1 cellular context compared by ENCODE assay signal in genomic region chr19:6521718-6522646, GRCh38.
TF ChIP-seq lines count a peak whose summit lies in the region.

No MANE protein-coding gene starts in this region.

TF ChIP-seq in K562, 482 proteins besides CTCF, POLR2A, EP300 and RAD21 (continued from another document):
- TF ChIP-seq BHLHE40 (IDR thresholded peaks at IDR 0.05; ENCODE audit: low read length) (peak; percentile 76), TFAP4 (CRISPR knock-in tag; IDR thresholded peaks at IDR 0.05; ENCODE audit: borderline replicate concordance) (peak; percentile 86; the same call in 1 of the 2 replicates), ZNF436 (CRISPR knock-in tag; IDR thresholded peaks at IDR 0.05) (peak; percentile 94), ZNF79 (CRISPR knock-in tag; IDR thresholded peaks at IDR 0.05; ENCODE audit: low read depth) (no peak), ELF4 (CRISPR knock-in tag; IDR thresholded peaks at IDR 0.05) (no peak), FOXA1 (IDR thresholded peaks at IDR 0.05; ENCODE audit: borderline replicate concordance) (no peak), L3MBTL2 (IDR thresholded peaks at IDR 0.05) (peak; percentile 91), SMC3 (conservative IDR thresholded peaks at IDR 0.05; ENCODE audit: insufficient read depth, low read depth, low read length) (0 out of 2 replicates have a peak, but pooled peaks have one; percentile 13), HDAC1 (IDR thresholded peaks at IDR 0.05) (peak; percentile 26 to 57; a peak in 2 of 4 replicates), CREM (IDR thresholded peaks at IDR 0.05; ENCODE audit: low read depth) (peak; percentile 87), ILK (tag; IDR thresholded peaks at IDR 0.05; ENCODE audit: borderline replicate concordance, low read depth) (no peak), RBFOX2 (IDR thresholded peaks at IDR 0.05; ENCODE audit: low read depth, low read length) (0 out of 2 replicates have a peak, but pooled peaks have one; percentile 26), PTBP1 (IDR thresholded peaks at IDR 0.05; ENCODE audit: low read depth, low read length) (peak; percentile 76; the same call in 1 of the 2 replicates), TOE1 (IDR thresholded peaks at IDR 0.05; ENCODE audit: borderline replicate concordance) (0 out of 2 replicates have a peak, but pooled peaks have one; percentile 24), TOE1 (CRISPR knock-in tag; IDR thresholded peaks at IDR 0.05; ENCODE audit: borderline replicate concordance, low read depth) (no peak), SRSF7 (optimal IDR thresholded peaks at IDR 0.05; ENCODE audit: low read depth, low read length) (no peak), NR2C2 (CRISPR knock-in tag; IDR thresholded peaks at IDR 0.05) (peak; percentile 45; the same call in 1 of the 2 replicates), NR2C2 (tag; IDR thresholded peaks at IDR 0.05) (no peak), SMARCA5 (IDR thresholded peaks at IDR 0.05) (peak; percentile 94), ATF1 (CRISPR knock-in tag; IDR thresholded peaks at IDR 0.05) (no peak), ATF1 (tag; IDR thresholded peaks at IDR 0.05) (peak; percentile 66), DPF2 (IDR thresholded peaks at IDR 0.05) (0 out of 2 replicates have a peak, but pooled peaks have one; percentile 23), BCOR (IDR thresholded peaks at IDR 0.05) (peak; percentile 97), ZFP36 (IDR thresholded peaks at IDR 0.05; ENCODE audit: low read depth, low read length, partially characterized antibody) (peak; percentile 99), POLR3A (IDR thresholded peaks at IDR 0.05; ENCODE audit: borderline replicate concordance, extremely low read depth, insufficient read depth, insufficient read length) (no peak), RBM25 (IDR thresholded peaks at IDR 0.05; ENCODE audit: low read depth, low read length, severe bottlenecking) (peak; percentile 91), EP400 (IDR thresholded peaks at IDR 0.05) (no peak), ATF7 (IDR thresholded peaks at IDR 0.05) (peak; percentile 56; the same call in 1 of the 2 replicates), HDAC2 (IDR thresholded peaks at IDR 0.05) (0 out of 2 replicates have a peak, but pooled peaks have one; percentile 58), ZNF121 (CRISPR knock-in tag; conservative IDR thresholded peaks at IDR 0.05) (peak; percentile 82), EGR1 (conservative IDR thresholded peaks at IDR 0.05) (0 out of 2 replicates have a peak, but pooled peaks have one; percentile 38)
- TF ChIP-seq, protein P1, sequence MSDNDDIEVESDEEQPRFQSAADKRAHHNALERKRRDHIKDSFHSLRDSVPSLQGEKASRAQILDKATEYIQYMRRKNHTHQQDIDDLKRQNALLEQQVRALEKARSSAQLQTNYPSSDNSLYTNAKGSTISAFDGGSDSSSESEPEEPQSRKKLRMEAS (CRISPR knock-in tag; IDR thresholded peaks at IDR 0.05): 0 out of 2 replicates have a peak, but pooled peaks have one; percentile 25
- TF ChIP-seq, protein P2, sequence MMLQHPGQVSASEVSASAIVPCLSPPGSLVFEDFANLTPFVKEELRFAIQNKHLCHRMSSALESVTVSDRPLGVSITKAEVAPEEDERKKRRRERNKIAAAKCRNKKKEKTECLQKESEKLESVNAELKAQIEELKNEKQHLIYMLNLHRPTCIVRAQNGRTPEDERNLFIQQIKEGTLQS (IDR thresholded peaks at IDR 0.05): peak; percentile 56
- TF ChIP-seq, protein P2 (CRISPR knock-in tag; conservative IDR thresholded peaks at IDR 0.05): no peak
- TF ChIP-seq, protein P3, sequence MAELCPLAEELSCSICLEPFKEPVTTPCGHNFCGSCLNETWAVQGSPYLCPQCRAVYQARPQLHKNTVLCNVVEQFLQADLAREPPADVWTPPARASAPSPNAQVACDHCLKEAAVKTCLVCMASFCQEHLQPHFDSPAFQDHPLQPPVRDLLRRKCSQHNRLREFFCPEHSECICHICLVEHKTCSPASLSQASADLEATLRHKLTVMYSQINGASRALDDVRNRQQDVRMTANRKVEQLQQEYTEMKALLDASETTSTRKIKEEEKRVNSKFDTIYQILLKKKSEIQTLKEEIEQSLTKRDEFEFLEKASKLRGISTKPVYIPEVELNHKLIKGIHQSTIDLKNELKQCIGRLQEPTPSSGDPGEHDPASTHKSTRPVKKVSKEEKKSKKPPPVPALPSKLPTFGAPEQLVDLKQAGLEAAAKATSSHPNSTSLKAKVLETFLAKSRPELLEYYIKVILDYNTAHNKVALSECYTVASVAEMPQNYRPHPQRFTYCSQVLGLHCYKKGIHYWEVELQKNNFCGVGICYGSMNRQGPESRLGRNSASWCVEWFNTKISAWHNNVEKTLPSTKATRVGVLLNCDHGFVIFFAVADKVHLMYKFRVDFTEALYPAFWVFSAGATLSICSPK (IDR thresholded peaks at IDR 0.05; ENCODE audit: borderline replicate concordance): no peak
- TF ChIP-seq, protein P4, sequence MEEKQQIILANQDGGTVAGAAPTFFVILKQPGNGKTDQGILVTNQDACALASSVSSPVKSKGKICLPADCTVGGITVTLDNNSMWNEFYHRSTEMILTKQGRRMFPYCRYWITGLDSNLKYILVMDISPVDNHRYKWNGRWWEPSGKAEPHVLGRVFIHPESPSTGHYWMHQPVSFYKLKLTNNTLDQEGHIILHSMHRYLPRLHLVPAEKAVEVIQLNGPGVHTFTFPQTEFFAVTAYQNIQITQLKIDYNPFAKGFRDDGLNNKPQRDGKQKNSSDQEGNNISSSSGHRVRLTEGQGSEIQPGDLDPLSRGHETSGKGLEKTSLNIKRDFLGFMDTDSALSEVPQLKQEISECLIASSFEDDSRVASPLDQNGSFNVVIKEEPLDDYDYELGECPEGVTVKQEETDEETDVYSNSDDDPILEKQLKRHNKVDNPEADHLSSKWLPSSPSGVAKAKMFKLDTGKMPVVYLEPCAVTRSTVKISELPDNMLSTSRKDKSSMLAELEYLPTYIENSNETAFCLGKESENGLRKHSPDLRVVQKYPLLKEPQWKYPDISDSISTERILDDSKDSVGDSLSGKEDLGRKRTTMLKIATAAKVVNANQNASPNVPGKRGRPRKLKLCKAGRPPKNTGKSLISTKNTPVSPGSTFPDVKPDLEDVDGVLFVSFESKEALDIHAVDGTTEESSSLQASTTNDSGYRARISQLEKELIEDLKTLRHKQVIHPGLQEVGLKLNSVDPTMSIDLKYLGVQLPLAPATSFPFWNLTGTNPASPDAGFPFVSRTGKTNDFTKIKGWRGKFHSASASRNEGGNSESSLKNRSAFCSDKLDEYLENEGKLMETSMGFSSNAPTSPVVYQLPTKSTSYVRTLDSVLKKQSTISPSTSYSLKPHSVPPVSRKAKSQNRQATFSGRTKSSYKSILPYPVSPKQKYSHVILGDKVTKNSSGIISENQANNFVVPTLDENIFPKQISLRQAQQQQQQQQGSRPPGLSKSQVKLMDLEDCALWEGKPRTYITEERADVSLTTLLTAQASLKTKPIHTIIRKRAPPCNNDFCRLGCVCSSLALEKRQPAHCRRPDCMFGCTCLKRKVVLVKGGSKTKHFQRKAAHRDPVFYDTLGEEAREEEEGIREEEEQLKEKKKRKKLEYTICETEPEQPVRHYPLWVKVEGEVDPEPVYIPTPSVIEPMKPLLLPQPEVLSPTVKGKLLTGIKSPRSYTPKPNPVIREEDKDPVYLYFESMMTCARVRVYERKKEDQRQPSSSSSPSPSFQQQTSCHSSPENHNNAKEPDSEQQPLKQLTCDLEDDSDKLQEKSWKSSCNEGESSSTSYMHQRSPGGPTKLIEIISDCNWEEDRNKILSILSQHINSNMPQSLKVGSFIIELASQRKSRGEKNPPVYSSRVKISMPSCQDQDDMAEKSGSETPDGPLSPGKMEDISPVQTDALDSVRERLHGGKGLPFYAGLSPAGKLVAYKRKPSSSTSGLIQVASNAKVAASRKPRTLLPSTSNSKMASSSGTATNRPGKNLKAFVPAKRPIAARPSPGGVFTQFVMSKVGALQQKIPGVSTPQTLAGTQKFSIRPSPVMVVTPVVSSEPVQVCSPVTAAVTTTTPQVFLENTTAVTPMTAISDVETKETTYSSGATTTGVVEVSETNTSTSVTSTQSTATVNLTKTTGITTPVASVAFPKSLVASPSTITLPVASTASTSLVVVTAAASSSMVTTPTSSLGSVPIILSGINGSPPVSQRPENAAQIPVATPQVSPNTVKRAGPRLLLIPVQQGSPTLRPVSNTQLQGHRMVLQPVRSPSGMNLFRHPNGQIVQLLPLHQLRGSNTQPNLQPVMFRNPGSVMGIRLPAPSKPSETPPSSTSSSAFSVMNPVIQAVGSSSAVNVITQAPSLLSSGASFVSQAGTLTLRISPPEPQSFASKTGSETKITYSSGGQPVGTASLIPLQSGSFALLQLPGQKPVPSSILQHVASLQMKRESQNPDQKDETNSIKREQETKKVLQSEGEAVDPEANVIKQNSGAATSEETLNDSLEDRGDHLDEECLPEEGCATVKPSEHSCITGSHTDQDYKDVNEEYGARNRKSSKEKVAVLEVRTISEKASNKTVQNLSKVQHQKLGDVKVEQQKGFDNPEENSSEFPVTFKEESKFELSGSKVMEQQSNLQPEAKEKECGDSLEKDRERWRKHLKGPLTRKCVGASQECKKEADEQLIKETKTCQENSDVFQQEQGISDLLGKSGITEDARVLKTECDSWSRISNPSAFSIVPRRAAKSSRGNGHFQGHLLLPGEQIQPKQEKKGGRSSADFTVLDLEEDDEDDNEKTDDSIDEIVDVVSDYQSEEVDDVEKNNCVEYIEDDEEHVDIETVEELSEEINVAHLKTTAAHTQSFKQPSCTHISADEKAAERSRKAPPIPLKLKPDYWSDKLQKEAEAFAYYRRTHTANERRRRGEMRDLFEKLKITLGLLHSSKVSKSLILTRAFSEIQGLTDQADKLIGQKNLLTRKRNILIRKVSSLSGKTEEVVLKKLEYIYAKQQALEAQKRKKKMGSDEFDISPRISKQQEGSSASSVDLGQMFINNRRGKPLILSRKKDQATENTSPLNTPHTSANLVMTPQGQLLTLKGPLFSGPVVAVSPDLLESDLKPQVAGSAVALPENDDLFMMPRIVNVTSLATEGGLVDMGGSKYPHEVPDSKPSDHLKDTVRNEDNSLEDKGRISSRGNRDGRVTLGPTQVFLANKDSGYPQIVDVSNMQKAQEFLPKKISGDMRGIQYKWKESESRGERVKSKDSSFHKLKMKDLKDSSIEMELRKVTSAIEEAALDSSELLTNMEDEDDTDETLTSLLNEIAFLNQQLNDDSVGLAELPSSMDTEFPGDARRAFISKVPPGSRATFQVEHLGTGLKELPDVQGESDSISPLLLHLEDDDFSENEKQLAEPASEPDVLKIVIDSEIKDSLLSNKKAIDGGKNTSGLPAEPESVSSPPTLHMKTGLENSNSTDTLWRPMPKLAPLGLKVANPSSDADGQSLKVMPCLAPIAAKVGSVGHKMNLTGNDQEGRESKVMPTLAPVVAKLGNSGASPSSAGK (IDR thresholded peaks at IDR 0.05): peak; percentile 80
TF ChIP-seq in K562: peak in this region for 35.
